Comparison of ENCODE assay signal across 20 cellular contexts in genomic region chr7:102215706-102216105, GRCh38.
DNase-seq lines count a peak whose midpoint lies in the region; ATAC-seq, FAIRE-seq and TF ChIP-seq lines count a peak whose summit lies in the region.
"Had no signal": no experiment of that assay in that cellular context is flagged by ENCODE, and none has a peak within 500 bp of the region (broad histone marks: within the 10 kb centered on the region; RNA-seq: fewer than 3 reads in every experiment).

No MANE protein-coding gene starts in this region.

- intact Hi-C loops in pancreas (cut with DNase I), result no loop called here

- no peak overlapping the region for H4K91ac ChIP-seq in neuronal stem cell (ENCODE audit: low read depth, low read length, poor library complexity)

- H3K9me3 ChIP-seq in Karpas-422 (ENCODE audit: low read length) (no peaks in the 10 kb centered on the region), neuronal stem cell (replicated peaks in 1 of 2; ENCODE audit: control insufficient read depth in 2 of 2, insufficient read depth in 1 of 2, low read depth in 1 of 2, low read length in 2 of 2) (no peaks in the 10 kb centered on the region), pancreas (no peaks in the 10 kb centered on the region)
- H3K9me3 ChIP-seq: BLaER1 had no signal

- H3K79me1 ChIP-seq in neuronal stem cell (ENCODE audit: low read depth, low read length), result peaks cover 7% of the 10 kb centered on the region

- H3K36me3 ChIP-seq in Karpas-422 (ENCODE audit: insufficient read depth, low read length) (peaks cover 6% of the 10 kb centered on the region; the same call in 1 of the 2 replicates), neuronal stem cell (replicated peaks in 1 of 2; ENCODE audit: control insufficient read depth in 2 of 2, insufficient read depth in 2 of 2, low read length in 2 of 2) (peaks cover 12 to 33% of the 10 kb centered on the region in 2 donors), pancreas (no peaks in the 10 kb centered on the region)

- no peak overlapping the region for H3K23ac ChIP-seq in neuronal stem cell (ENCODE audit: low read depth, low read length, poor library complexity)

- peaks cover 64% of the 10 kb centered on the region for H3K4me1 ChIP-seq in Karpas-422 (ENCODE audit: low read length)
- no peaks in the 10 kb centered on the region for H3K4me1 ChIP-seq in neuronal stem cell (ENCODE audit: control insufficient read depth in 2 of 2, insufficient read depth in 1 of 2, low read depth in 1 of 2, low read length in 2 of 2)
- H3K4me1 ChIP-seq in pancreas, result no peaks in the 10 kb centered on the region
- H3K4me1 ChIP-seq: BLaER1 had no signal

- H3K27me3 Mint-ChIP-seq in immature natural killer cell (ENCODE audit: low read depth in 3 of 3), result peaks cover 0 to 3% (median 0%) of the 10 kb centered on the region in 3 donors
- H3K27me3 Mint-ChIP-seq: CD4-positive, alpha-beta memory T cell had no signal

- H2AK5ac ChIP-seq in neuronal stem cell (ENCODE audit: low read depth, low read length), result no peak overlapping the region

- peak overlapping the region; percentile 79 for H3K4me2 ChIP-seq in Karpas-422 (ENCODE audit: low read depth, low read length, poor library complexity, severe bottlenecking)
- no peak overlapping the region for H3K4me2 ChIP-seq in neuronal stem cell (ENCODE audit: insufficient read depth, low read length, poor library complexity, severe bottlenecking)
- H3K4me2 ChIP-seq: BLaER1, GM23338 had no signal

- H2BK12ac ChIP-seq in neuronal stem cell (ENCODE audit: low read length), result peak overlapping the region; percentile 84

- H2AFZ ChIP-seq in Karpas-422 (ENCODE audit: low read length), result no peak overlapping the region
- H2AFZ ChIP-seq in neuronal stem cell (ENCODE audit: low read length), result no peak overlapping the region
- H2AFZ ChIP-seq: GM23338 had no signal

- DNase-seq in DMS 273 (lab: John Stamatoyannopoulos, UW; ENCODE audit: unreplicated experiment) (peak; percentile 73), Karpas-422 (no peak), cerebellar cortex (ENCODE audit: low spot score) (peak; percentile 62), neuronal stem cell (ENCODE audit: low spot score) (no peak), immature natural killer cell (no peak), pancreas (no peak), NCI-H2107 treated with DMSO at 0.1 percent for 48 hours (lab: John Stamatoyannopoulos, UW; ENCODE audit: unreplicated experiment) (no peak)
- DNase-seq in stimulated activated CD8-positive, alpha-beta memory T cell treated with anti-CD3 and anti-CD28 coated beads, Interleukin-4, amount 100 ng/mL, for 48 hours, result no peak
- DNase-seq: 8988T; CD4-positive, alpha-beta memory T cell; DMS53; DND-41; EL; HCEC 1CT had no signal

- H3K9ac ChIP-seq in Karpas-422 (ENCODE audit: low read length) (peak overlapping the region; percentile 62), neuronal stem cell (ENCODE audit: low read depth, low read length, poor library complexity) (no peak overlapping the region)
- H3K9ac ChIP-seq: BLaER1 had no signal

- no CpG with 5 or more reads among the region's 11 CpGs for WGBS in neuronal stem cell (ENCODE audit: extremely low coverage in 2 of 2, insufficient read length in 2 of 2, insufficient replicate concordance in 1 of 2), 2 donors
- 91 to 96% methylated on average over 11 of the region's 11 CpGs for WGBS in pancreas, 2 donors

- ATAC-seq in pancreas, result no peak
- ATAC-seq: GM23338 had no signal

- no peak overlapping the region for H2BK5ac ChIP-seq in neuronal stem cell (ENCODE audit: low read length)

- no peak for FAIRE-seq in pancreas (lab: Jason Lieb, UNC)
- FAIRE-seq: G401.6, GM12891, H54 had no signal

- H3K27ac Mint-ChIP-seq in immature natural killer cell, result no peak overlapping the region
- H3K27ac Mint-ChIP-seq: CD4-positive, alpha-beta memory T cell; GM23338 had no signal

- no peak overlapping the region for H2BK120ac ChIP-seq in neuronal stem cell (ENCODE audit: low read depth, low read length)

- no peak overlapping the region for H3K18ac ChIP-seq in neuronal stem cell (ENCODE audit: low read length)

- H3K9me2 ChIP-seq in Karpas-422 (replicated peaks; ENCODE audit: insufficient read depth, low read length), result no peaks in the 10 kb centered on the region

- no peaks in the 10 kb centered on the region for H3K9me3 Mint-ChIP-seq in immature natural killer cell
- H3K9me3 Mint-ChIP-seq: GM23338 had no signal

- H2BK15ac ChIP-seq in neuronal stem cell (ENCODE audit: low read length), result no peak overlapping the region

- no peak overlapping the region for H3K4me3 Mint-ChIP-seq in immature natural killer cell
- H3K4me3 Mint-ChIP-seq: CD14-positive monocyte; CD4-positive, alpha-beta memory T cell; GM23338 had no signal

- no peak overlapping the region for H4K8ac ChIP-seq in neuronal stem cell (ENCODE audit: low read depth, low read length)

- H3K27ac ChIP-seq in Karpas-422 (ENCODE audit: low read length) (peak overlapping the region; percentile 97), neuronal stem cell (replicated peaks; ENCODE audit: low read length) (no peak overlapping the region), pancreas (no peak overlapping the region)
- H3K27ac ChIP-seq: BLaER1 had no signal

- H3K36me3 Mint-ChIP-seq in immature natural killer cell, result peaks cover 4 to 10% (median 8%) of the 10 kb centered on the region in 3 donors

- H4K20me1 ChIP-seq in Karpas-422 (ENCODE audit: insufficient read depth, low read depth, low read length), result no peaks in the 10 kb centered on the region

- H3K4me1 Mint-ChIP-seq in immature natural killer cell, result peaks cover 6 to 8% of the 10 kb centered on the region in 2 donors
- H3K4me1 Mint-ChIP-seq: CD14-positive monocyte, GM23338 had no signal

- H3K14ac ChIP-seq in neuronal stem cell (ENCODE audit: low read length), result no peak overlapping the region

- H3K4ac ChIP-seq in neuronal stem cell (ENCODE audit: low read length), result no peak overlapping the region

- no peaks in the 10 kb centered on the region for H3K27me3 ChIP-seq in Karpas-422 (ENCODE audit: low read length)
- H3K27me3 ChIP-seq in neuronal stem cell (ENCODE audit: control insufficient read depth in 3 of 3, insufficient read depth in 3 of 3, low read depth in 1 of 3, low read length in 3 of 3), result no peaks in the 10 kb centered on the region
- H3K27me3 ChIP-seq in pancreas, result no peaks in the 10 kb centered on the region
- H3K27me3 ChIP-seq: BLaER1 had no signal

- no peak for TF ChIP-seq CTCF in pancreas (IDR thresholded peaks at IDR 0.05)

- peaks cover 30% of the 10 kb centered on the region for H3K79me2 ChIP-seq in Karpas-422 (ENCODE audit: low read length)

- H3K4me3 ChIP-seq in Karpas-422 (ENCODE audit: low read length) (peak overlapping the region; percentile 39; the same call in 1 of the 2 replicates), neuronal stem cell (ENCODE audit: low read length in 2 of 2) (no peak overlapping the region), pancreas (no peak overlapping the region)
- H3K4me3 ChIP-seq: BLaER1, GM23338 had no signal

Comparison
In these comparisons a context has a peak if more than half of its experiments do, and no peak if none do; other contexts are left out.
1. DNase-seq: peak in DMS 273 (single experiment) and cerebellar cortex (single experiment); none in Karpas-422 (single experiment), neuronal stem cell (single experiment), stimulated activated CD8-positive, alpha-beta memory T cell treated with anti-CD3 and anti-CD28 coated beads, Interleukin-4, amount 100 ng/mL, for 48 hours (single experiment), immature natural killer cell (0 of 3), pancreas (0 of 6) and NCI-H2107 treated with DMSO at 0.1 percent for 48 hours (single experiment).